8 cellular contexts compared by ENCODE assay signal in genomic region chr15:44501768-44502366, GRCh38. TPM values are rescaled to one million over a fixed set of nuclear protein-coding genes. Genes with fewer than 3 reads are reported as not detected.
DNase-seq lines count a peak whose midpoint lies in the region; ATAC-seq, FAIRE-seq and TF ChIP-seq lines count a peak whose summit lies in the region.

No MANE protein-coding gene starts in this region.

- peaks cover 20% of the 10 kb centered on the region for H3K4me1 Mint-ChIP-seq in CD4-positive, alpha-beta T cell (ENCODE audit: low read depth)
- no peaks in the 10 kb centered on the region for H3K4me1 Mint-ChIP-seq in nephron progenitor cell

- H2AFZ ChIP-seq in endothelial cell of umbilical vein (ENCODE audit: low read depth, low read length): no peak overlapping the region

- peak; percentile 67 for ATAC-seq in CD4-positive, alpha-beta T cell (ENCODE audit: poor library complexity)
- ATAC-seq in GM21619 (IDR thresholded peaks at IDR 0.05; ENCODE audit: unreplicated experiment): no peak

- peak overlapping the region; percentile 64 for H3K27ac Mint-ChIP-seq in CD4-positive, alpha-beta T cell
- no peak overlapping the region for H3K27ac Mint-ChIP-seq in nephron progenitor cell

- no peaks in the 10 kb centered on the region for H3K9me1 ChIP-seq in endothelial cell of umbilical vein (replicated peaks; ENCODE audit: control insufficient read depth, extremely low read depth, insufficient read depth, low read length)

- H3K27me3 ChIP-seq in CD4-positive, alpha-beta T cell (ENCODE audit: control insufficient read depth, insufficient read depth, low read length): no peaks in the 10 kb centered on the region
- no peaks in the 10 kb centered on the region for H3K27me3 ChIP-seq in endothelial cell of umbilical vein (ENCODE audit: control insufficient read depth in 2 of 2, insufficient read depth in 2 of 2, low read length in 2 of 2)

- H3K9ac ChIP-seq in endothelial cell of umbilical vein (replicated peaks; ENCODE audit: extremely low read depth, insufficient read depth, low read length): no peak overlapping the region

- no peak overlapping the region for H3K4me2 ChIP-seq in endothelial cell of umbilical vein (ENCODE audit: insufficient read depth, low read length)

- H3K36me3 Mint-ChIP-seq in CD4-positive, alpha-beta T cell (ENCODE audit: low read depth): peaks cover 62% of the 10 kb centered on the region
- peaks cover 40% of the 10 kb centered on the region for H3K36me3 Mint-ChIP-seq in nephron progenitor cell (ENCODE audit: low read depth)

- no peaks in the 10 kb centered on the region for H3K4me1 ChIP-seq in endothelial cell of umbilical vein (ENCODE audit: control insufficient read depth, extremely low read depth, insufficient read depth, low read length)

- peak; percentile 80 for TF ChIP-seq CTCF in CD4-positive, alpha-beta T cell (IDR thresholded peaks at IDR 0.05)
- TF ChIP-seq CTCF in endothelial cell of umbilical vein (IDR thresholded peaks at IDR 0.05; ENCODE audit: extremely low read depth in 1 of 2, insufficient read depth in 1 of 2, low read depth in 1 of 2, low read length in 2 of 2) (peak; percentile 20 to 41), nephron progenitor cell (IDR thresholded peaks at IDR 0.05) (peak; percentile 57)

- no peak for DNase-seq in CD4-positive, alpha-beta T cell
- DNase-seq in H54 (ENCODE audit: insufficient read length, low spot score): no peak
- peak; percentile 3 to 23 for DNase-seq in SHP77 (lab: John Stamatoyannopoulos, UW)
- DNase-seq in endothelial cell of umbilical vein (ENCODE audit: low read depth, low spot score): peak; percentile 50
- no peak for DNase-seq in nephron progenitor cell
- no peak for DNase-seq in NCI-H226
- DNase-seq in stimulated activated CD4-positive, alpha-beta T cell treated with anti-CD3 and anti-CD28 coated beads, Interleukin-4, amount 100 ng/mL, for 1 hour: no peak

- intact Hi-C loops in CD4-positive, alpha-beta T cell (cut with DNase I, micrococcal nuclease): loop anchor here (5.0 to 10.0 kb wide), 4 partner anchors 77 to 627 kb away; partner anchors contain the start of gene CTDSPL2 (in 1 of the 2)
- intact Hi-C loops in endothelial cell of umbilical vein (cut with micrococcal nuclease): loop anchor here (1.0 to 5.0 kb wide), 4 partner anchors 75 to 629 kb away; partner anchors contain the start of gene CTDSPL2

- H3K79me2 ChIP-seq in endothelial cell of umbilical vein (ENCODE audit: control insufficient read depth, insufficient read depth, low read length): peaks cover 1% of the 10 kb centered on the region

- POLR2A ChIA-PET in CD4-positive, alpha-beta T cell (lab: Charles Lee): interaction anchor here (0.5 to 1.2 kb wide), 5 partner anchors 40 to 774 kb away, joined by 3 to 4 read pairs (median 3); partner anchors contain the start of genes B2M and PATL2
- POLR2A ChIA-PET in endothelial cell of umbilical vein (lab: Charles Lee): interaction anchor here (0.8 kb wide), 1 partner anchor 74 kb away, joined by 6 read pairs; the partner anchor contains the start of gene CTDSPL2

- no peak for TF ChIP-seq POLR2A in H54 (IDR thresholded peaks at IDR 0.05; ENCODE audit: low read depth, low read length)
- no peak for TF ChIP-seq POLR2A in endothelial cell of umbilical vein (IDR thresholded peaks at IDR 0.05; ENCODE audit: low read depth, low read length)

- no peak overlapping the region for H3K27ac ChIP-seq in CD4-positive, alpha-beta T cell (ENCODE audit: low read depth, low read length)
- no peak overlapping the region for H3K27ac ChIP-seq in endothelial cell of umbilical vein (ENCODE audit: insufficient read depth, low read depth, low read length)

- peak; percentile 88 for FAIRE-seq in H54 (lab: Jason Lieb, UNC)
- peak; percentile 56 for FAIRE-seq in endothelial cell of umbilical vein (lab: Jason Lieb, UNC)

- H3K4me3 ChIP-seq in endothelial cell of umbilical vein (replicated peaks in 1 of 3; ENCODE audit: insufficient read depth in 1 of 3, low read depth in 1 of 3, low read length in 3 of 3): no peak overlapping the region

- no TSS peak for BruUV-seq in endothelial cell of umbilical vein (replicated peaks; lab: Mats Ljungman, UMichigan)

- H3K4me3 Mint-ChIP-seq in CD4-positive, alpha-beta T cell: no peak overlapping the region
- no peak overlapping the region for H3K4me3 Mint-ChIP-seq in nephron progenitor cell

- dilution Hi-C loops in endothelial cell of umbilical vein (cut with MboI; ENCODE audit: extremely low pct_ligation_motif_present, low sequenced_read_pairs): no loop called here

- H3K9me3 ChIP-seq in CD4-positive, alpha-beta T cell (ENCODE audit: control insufficient read depth, low read length): no peaks in the 10 kb centered on the region
- no peaks in the 10 kb centered on the region for H3K9me3 ChIP-seq in endothelial cell of umbilical vein (replicated peaks; ENCODE audit: control insufficient read depth, insufficient read depth, low read length)

- no peaks in the 10 kb centered on the region for H3K9me3 Mint-ChIP-seq in CD4-positive, alpha-beta T cell
- no peaks in the 10 kb centered on the region for H3K9me3 Mint-ChIP-seq in nephron progenitor cell

- peaks cover 6% of the 10 kb centered on the region in 2 experiments for H3K36me3 ChIP-seq in endothelial cell of umbilical vein (ENCODE audit: control insufficient read depth in 2 of 2, extremely low read depth in 1 of 2, insufficient read depth in 2 of 2, low read length in 2 of 2)

- no peaks in the 10 kb centered on the region for H4K20me1 ChIP-seq in endothelial cell of umbilical vein (replicated peaks; ENCODE audit: control insufficient read depth, extremely low read depth, insufficient read depth, low read length)

- CTCF ChIA-PET in CD4-positive, alpha-beta T cell (lab: Charles Lee): interaction anchor here (0.7 to 2.0 kb wide), 6 partner anchors 21 to 123 kb away, joined by 3 to 16 read pairs (median 3); partner anchors contain the start of gene CTDSPL2
- CTCF ChIA-PET in endothelial cell of umbilical vein (lab: Charles Lee): interaction anchor here (0.6 to 3.0 kb wide), 96 partner anchors 9 to 707 kb away, joined by 3 to 57 read pairs (median 5); partner anchors contain the start of genes CTDSPL2, EIF3J, FRMD5 and GOLM2

- no peaks in the 10 kb centered on the region for H3K27me3 Mint-ChIP-seq in CD4-positive, alpha-beta T cell
- H3K27me3 Mint-ChIP-seq in nephron progenitor cell (ENCODE audit: low read depth, poor library complexity): no peaks in the 10 kb centered on the region

TF ChIP-seq in endothelial cell of umbilical vein, 7 proteins besides CTCF, POLR2A, EP300 and RAD21:
- TF ChIP-seq MYC (IDR thresholded peaks at IDR 0.05; ENCODE audit: low read depth, low read length): no peak
- no peak for TF ChIP-seq EZH2 (IDR thresholded peaks at IDR 0.05; ENCODE audit: borderline replicate concordance, low read depth, low read length, severe bottlenecking)
- no peak for TF ChIP-seq MAX (IDR thresholded peaks at IDR 0.05; ENCODE audit: insufficient read depth, insufficient read length)
- TF ChIP-seq POLR2AphosphoS5 (IDR thresholded peaks at IDR 0.05; ENCODE audit: insufficient read depth, low read depth, low read length): no peak
- TF ChIP-seq GATA2 (IDR thresholded peaks at IDR 0.05; ENCODE audit: insufficient read depth, insufficient read length, low read depth, low read length): no peak
- TF ChIP-seq FOS (IDR thresholded peaks at IDR 0.05; ENCODE audit: borderline replicate concordance, insufficient read depth, low read length): no peak
- TF ChIP-seq JUN (IDR thresholded peaks at IDR 0.05; ENCODE audit: borderline replicate concordance, insufficient read depth, insufficient read length, low read depth): no peak

RNA-seq across cellular contexts. Expression of gene EIF3J, which starts 35.1 kb away (rescaled TPM):
- 10 to 100 TPM; 67.6 to 69.2 TPM for total RNA-seq in CD4-positive, alpha-beta T cell
- total RNA-seq in endothelial cell of umbilical vein: 132 and 150 TPM in 2 replicates
- polyA plus RNA-seq in endothelial cell of umbilical vein: 28.3 and 35.4 TPM in 2 replicates
- polyA plus RNA-seq in endothelial cell of umbilical vein (2011; cell fraction: cytosol; rRNA removed): 68.1 and 71.9 TPM in 2 replicates
- 46.4 and 64.5 TPM in 2 replicates for polyA plus RNA-seq in endothelial cell of umbilical vein (2011; cell fraction: nucleus; rRNA removed)
- polyA plus RNA-seq in endothelial cell of umbilical vein (2012): 87.7 and 139 TPM in 2 replicates
- 52.2 and 63.8 TPM in 2 replicates for polyA minus RNA-seq in endothelial cell of umbilical vein
- polyA minus RNA-seq in endothelial cell of umbilical vein (2011; cell fraction: cytosol; rRNA and poly(A)+ RNA removed): 66.8 TPM
- polyA minus RNA-seq in endothelial cell of umbilical vein (2011; cell fraction: nucleus; rRNA and poly(A)+ RNA removed): 28.2 and 47.8 TPM in 2 replicates

Comparison
In these comparisons a context has a peak if more than half of its experiments do, and no peak if none do; other contexts are left out.
1. DNase-seq: peak in SHP77 (2 of 2) and endothelial cell of umbilical vein (single experiment); none in CD4-positive, alpha-beta T cell (0 of 10), H54 (single experiment), nephron progenitor cell (single experiment), NCI-H226 (single experiment) and stimulated activated CD4-positive, alpha-beta T cell treated with anti-CD3 and anti-CD28 coated beads, Interleukin-4, amount 100 ng/mL, for 1 hour (single experiment).
2. Peak in every context shown above with its lines, with median percentiles within 50 percentile points of each other: CTCF ChIP-seq.